2 cellular contexts compared by ENCODE assay signal in genomic region chr7:130242198-130243014, GRCh38.
A peak's percentile ranks its signal among the peaks of the same experiment; 100 is the strongest.
TF ChIP-seq lines count a peak whose summit lies in the region.

No MANE protein-coding gene starts in this region.

TF ChIP-seq in HEK293, 187 proteins besides CTCF, POLR2A, EP300 and RAD21 (continued from another document and continues in another):
- no peak for TF ChIP-seq PRDM2 (tag by site-specific recombination; IDR thresholded peaks at IDR 0.05; ENCODE audit: borderline replicate concordance)
- TF ChIP-seq ZNF501 (tag by site-specific recombination; IDR thresholded peaks at IDR 0.05) = 0 out of 2 replicates have a peak, but pooled peaks have one; percentile 29
- TF ChIP-seq ZNF621 (tag by site-specific recombination; IDR thresholded peaks at IDR 0.05) = no peak
- TF ChIP-seq ZNF2 (tag by site-specific recombination; IDR thresholded peaks at IDR 0.05) = no peak
- 0 out of 2 replicates have a peak, but pooled peaks have one; percentile 13 for TF ChIP-seq ZSCAN4 (tag by site-specific recombination; IDR thresholded peaks at IDR 0.05)
- TF ChIP-seq ZNF747 (tag by site-specific recombination; IDR thresholded peaks at IDR 0.05) = no peak
- no peak for TF ChIP-seq ZNF670 (tag by site-specific recombination; IDR thresholded peaks at IDR 0.05; ENCODE audit: low read depth)
- peak; percentile 89 for TF ChIP-seq ZBTB17 (tag by site-specific recombination; IDR thresholded peaks at IDR 0.05)
- TF ChIP-seq ZEB2 (tag by site-specific recombination; IDR thresholded peaks at IDR 0.05) = no peak
- no peak for TF ChIP-seq GLIS1 (tag by site-specific recombination; IDR thresholded peaks at IDR 0.05)
- TF ChIP-seq ZNF148 (tag by site-specific recombination; IDR thresholded peaks at IDR 0.05; ENCODE audit: borderline replicate concordance) = no peak
- TF ChIP-seq ZNF366 (tag by site-specific recombination; conservative IDR thresholded peaks at IDR 0.05) = peak; percentile 27; the same call in 1 of the 2 replicates
- TF ChIP-seq, protein P1, sequence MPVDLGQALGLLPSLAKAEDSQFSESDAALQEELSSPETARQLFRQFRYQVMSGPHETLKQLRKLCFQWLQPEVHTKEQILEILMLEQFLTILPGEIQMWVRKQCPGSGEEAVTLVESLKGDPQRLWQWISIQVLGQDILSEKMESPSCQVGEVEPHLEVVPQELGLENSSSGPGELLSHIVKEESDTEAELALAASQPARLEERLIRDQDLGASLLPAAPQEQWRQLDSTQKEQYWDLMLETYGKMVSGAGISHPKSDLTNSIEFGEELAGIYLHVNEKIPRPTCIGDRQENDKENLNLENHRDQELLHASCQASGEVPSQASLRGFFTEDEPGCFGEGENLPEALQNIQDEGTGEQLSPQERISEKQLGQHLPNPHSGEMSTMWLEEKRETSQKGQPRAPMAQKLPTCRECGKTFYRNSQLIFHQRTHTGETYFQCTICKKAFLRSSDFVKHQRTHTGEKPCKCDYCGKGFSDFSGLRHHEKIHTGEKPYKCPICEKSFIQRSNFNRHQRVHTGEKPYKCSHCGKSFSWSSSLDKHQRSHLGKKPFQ (tag by site-specific recombination; IDR thresholded peaks at IDR 0.05) = no peak
- TF ChIP-seq ZNF48 (tag by site-specific recombination; IDR thresholded peaks at IDR 0.05) = no peak
- no peak for TF ChIP-seq ZIC2 (tag by site-specific recombination; IDR thresholded peaks at IDR 0.05)
- TF ChIP-seq ZNF629 (tag by site-specific recombination; IDR thresholded peaks at IDR 0.05) = peak; percentile 30; the same call in 1 of the 2 replicates

TF ChIP-seq in neural cell, 6 proteins besides CTCF, POLR2A, EP300 and RAD21 (continued from another document):
- no peak for TF ChIP-seq REST (IDR thresholded peaks at IDR 0.05; ENCODE audit: borderline replicate concordance)
- peak; percentile 20 for TF ChIP-seq SMC3 (conservative IDR thresholded peaks at IDR 0.05; ENCODE audit: poor library complexity)
